19 cellular contexts compared by ENCODE assay signal in genomic region chr11:19644316-19644715, GRCh38.
"Had no signal": no experiment of that assay in that cellular context is flagged by ENCODE, and none has a peak within 500 bp of the region (broad histone marks: within the 10 kb centered on the region; RNA-seq: fewer than 3 reads in every experiment).

No MANE protein-coding gene starts in this region.

- H3K27me3 ChIP-seq: heart right ventricle, pancreas had no signal

- H3K4me3 ChIP-seq: heart right ventricle, pancreas, prostate gland, thoracic aorta had no signal

- H3K36me3 ChIP-seq: heart right ventricle, pancreas, prostate gland, thoracic aorta had no signal

- ATAC-seq: activated naive CD4-positive, alpha-beta T cell treated with anti-CD3 and anti-CD28 coated beads, Interleukin-2, amount 50 U/mL, for 72 hours; heart right ventricle; naive thymus-derived CD8-positive, alpha-beta T cell; pancreas; WTC11 had no signal

- DNase-seq: activated CD4-positive, alpha-beta memory T cell treated with anti-CD3 and anti-CD28 coated beads, Interleukin-2, amount 10 ng/mL, durations not matched to agents 7 days and 5 days; activated CD4-positive, alpha-beta T cell treated with anti-CD3 and anti-CD28 coated beads for 1 hour; activated CD4-positive, alpha-beta T cell treated with anti-CD3 and anti-CD28 coated beads, Interleukin-2, amount 10 ng/mL, durations not matched to agents 7 days and 5 days; activated CD8-positive, alpha-beta memory T cell treated with anti-CD3 and anti-CD28 coated beads, Interleukin-2, amount 50 U/mL, for 48 hours; activated gamma-delta T cell treated with Interleukin-2 at 50 U/mL for 16 hours; activated T-cell treated with anti-CD3 and anti-CD28 coated beads, Interleukin-2, amount 50 U/mL, for 24 hours; caudate nucleus; foreskin fibroblast; heart right ventricle; naive thymus-derived CD8-positive, alpha-beta T cell; nucleus accumbens; pancreas; stimulated activated CD4-positive, alpha-beta T cell treated with anti-CD3 and anti-CD28 coated beads, Interleukin-4, amount 100 ng/mL, for 1 hour; T-helper 9 cell; trophoblast cell had no signal

- H3K27ac ChIP-seq: heart right ventricle, pancreas, prostate gland, thoracic aorta had no signal
